In genomic region chr15:98754283-98755022, GRCh38 we compare ENCODE assay signal across 11 cellular contexts.
A peak's percentile ranks its signal among the peaks of the same experiment; 100 is the strongest.
DNase-seq lines count a peak whose midpoint lies in the region; ATAC-seq, FAIRE-seq and TF ChIP-seq lines count a peak whose summit lies in the region.
"Had no signal": no experiment of that assay in that cellular context is flagged by ENCODE, and none has a peak within 500 bp of the region (broad histone marks: within the 10 kb centered on the region; RNA-seq: fewer than 3 reads in every experiment).

No MANE protein-coding gene starts in this region.

- TF ChIP-seq CTCF in bronchial epithelial cell (IDR thresholded peaks at IDR 0.05; ENCODE audit: insufficient read depth, low read length, severe bottlenecking), result no peak
- no peak for TF ChIP-seq CTCF in HepG2 (CRISPR knock-in tag; IDR thresholded peaks at IDR 0.05)
- no peak for TF ChIP-seq CTCF in type B pancreatic cell (conservative IDR thresholded peaks at IDR 0.05)
- no peak for TF ChIP-seq CTCF in OCI-LY7 (conservative IDR thresholded peaks at IDR 0.05; ENCODE audit: low read length)

- H3K4me1 ChIP-seq in HepG2 (ENCODE audit: insufficient read depth, low read length) (peaks cover 18% of the 10 kb centered on the region), OCI-LY7 (ENCODE audit: insufficient read depth, low read length, poor library complexity, severe bottlenecking) (no peaks in the 10 kb centered on the region)

- no peaks in the 10 kb centered on the region for H3K36me3 Mint-ChIP-seq in type B pancreatic cell

- no peaks in the 10 kb centered on the region for H3K36me3 ChIP-seq in bronchial epithelial cell (ENCODE audit: control insufficient read depth, insufficient read depth, low read length)
- no peaks in the 10 kb centered on the region for H3K36me3 ChIP-seq in HepG2 (replicated peaks in 1 of 2; ENCODE audit: control insufficient read depth in 1 of 2, insufficient read depth in 2 of 2, low read length in 2 of 2)
- H3K36me3 ChIP-seq in OCI-LY7 (ENCODE audit: insufficient read depth, low read length), result no peaks in the 10 kb centered on the region

- no peak overlapping the region for H3K4me2 ChIP-seq in HepG2 (ENCODE audit: low read depth, low read length)
- H3K4me2 ChIP-seq in OCI-LY7 (ENCODE audit: low read length), result no peak overlapping the region

- no peaks in the 10 kb centered on the region for H3K9me3 Mint-ChIP-seq in type B pancreatic cell

- H3K4me1 Mint-ChIP-seq in type B pancreatic cell (ENCODE audit: unreplicated experiment), result peaks cover 45% of the 10 kb centered on the region

- H3K27me3 ChIP-seq in bronchial epithelial cell (ENCODE audit: control insufficient read depth, insufficient read depth, low read length) (no peaks in the 10 kb centered on the region), HepG2 (ENCODE audit: control insufficient read depth in 1 of 2, insufficient read depth in 2 of 2, low read length in 2 of 2) (no peaks in the 10 kb centered on the region; a peak in 1 of 5 replicates)

- ATAC-seq in HepG2 (no peak), GM21526 (IDR thresholded peaks at IDR 0.05; ENCODE audit: low FRiP score, unreplicated experiment) (no peak), HG02840 (IDR thresholded peaks at IDR 0.05; ENCODE audit: low FRiP score, unreplicated experiment) (no peak)

- H3K27me3 Mint-ChIP-seq in type B pancreatic cell, result no peaks in the 10 kb centered on the region

- peaks cover 81% of the 10 kb centered on the region for H3K79me2 ChIP-seq in HepG2 (ENCODE audit: insufficient read depth, low read length)
- peaks cover 4% of the 10 kb centered on the region; the same call in 1 of the 2 replicates for H3K79me2 ChIP-seq in OCI-LY7 (ENCODE audit: insufficient read depth, low read depth, low read length)

- TF ChIP-seq RAD21 in HepG2 (CRISPR knock-in tag; IDR thresholded peaks at IDR 0.05), result no peak

- H4K20me1 ChIP-seq in HepG2 (ENCODE audit: insufficient read depth, low read length) (peaks cover 68% of the 10 kb centered on the region), OCI-LY7 (ENCODE audit: insufficient read depth, low read length) (peaks cover 31% of the 10 kb centered on the region)

- CTCF ChIA-PET in HepG2 (lab: Yijun Ruan, JAX; ENCODE audit: low intra/inter-chr PET ratio, low total read pairs) (no interaction called here), OCI-LY7 (lab: Charles Lee; ENCODE audit: unreplicated experiment) (no interaction called here)

- H3K4me3 ChIP-seq in bronchial epithelial cell (ENCODE audit: low read depth, low read length), result peak overlapping the region; percentile 24
- no peak overlapping the region for H3K4me3 ChIP-seq in HepG2 (replicated peaks in 1 of 3; ENCODE audit: insufficient read depth in 1 of 3, low read depth in 2 of 3, low read length in 3 of 3)
- H3K4me3 ChIP-seq in OCI-LY7 (ENCODE audit: low read depth, low read length, poor library complexity, severe bottlenecking), result no peak overlapping the region

- POLR2A ChIA-PET in HepG2 (lab: Yijun Ruan, JAX) (no interaction called here), OCI-LY7 (lab: Charles Lee) (interaction anchor here (0.5 to 1.1 kb wide), 3 partner anchors 7 to 1900 kb away, joined by 3 to 4 read pairs (median 3); no protein-coding TSS in a partner anchor)

- no TSS peak for BruUV-seq in HepG2 (replicated peaks; lab: Mats Ljungman, UMichigan)
- BruUV-seq in OCI-LY7 (replicated peaks; lab: Mats Ljungman, UMichigan), result no TSS peak

- 96% methylated on average over 8 of the region's 8 CpGs for WGBS in HepG2 (ENCODE audit: low lambda C conversion rate)

- H3K4me3 Mint-ChIP-seq in type B pancreatic cell, result peak overlapping the region; percentile 58

- no peak overlapping the region for H2AFZ ChIP-seq in HepG2 (ENCODE audit: low read length)
- no peak overlapping the region for H2AFZ ChIP-seq in OCI-LY7 (ENCODE audit: low read length)

- FAIRE-seq in bronchial epithelial cell (lab: Jason Lieb, UNC), result no peak
- no peak for FAIRE-seq in HepG2 (lab: Jason Lieb, UNC)

- peak; percentile 2 for DNase-seq in DMS79 treated with DMSO at 0.1 percent for 48 hours (lab: John Stamatoyannopoulos, UW)
- DNase-seq in DMS79 (lab: John Stamatoyannopoulos, UW), result no peak
- DNase-seq in bronchial epithelial cell (ENCODE audit: low read depth), result peak; percentile 54
- DNase-seq in HepG2 (ENCODE audit: low spot score), result no peak
- DNase-seq in type B pancreatic cell (ENCODE audit: extremely low spot score, unreplicated experiment), result no peak
- DNase-seq in OCI-LY7 (ENCODE audit: low spot score), result no peak
- DNase-seq: activated naive CD4-positive, alpha-beta T cell; stimulated activated naive CD4-positive, alpha-beta T cell had no signal

- H3K9me3 ChIP-seq in HepG2 (ENCODE audit: low read length) (no peaks in the 10 kb centered on the region), OCI-LY7 (ENCODE audit: low read length) (no peaks in the 10 kb centered on the region)

- intact Hi-C loops in HepG2 (cut with micrococcal nuclease; ENCODE audit: unreplicated experiment) (no loop called here), OCI-LY7 (cut with micrococcal nuclease; ENCODE audit: unreplicated experiment) (no loop called here)

- no peaks in the 10 kb centered on the region for H3K9me2 ChIP-seq in OCI-LY7 (ENCODE audit: insufficient read depth, low read length)

- in situ Hi-C loops in HepG2 (cut with HindIII; ENCODE audit: extremely low pct_ligation_motif_present, low pct_unique_long_range_greater_than_20kb), result no loop called here

- H3K27ac ChIP-seq in HepG2 (ENCODE audit: extremely low read length, insufficient read depth, low read length) (no peak overlapping the region), OCI-LY7 (ENCODE audit: low read depth, low read length, poor library complexity, severe bottlenecking) (no peak overlapping the region)
- H3K27ac ChIP-seq: 22Rv1 had no signal

- no peak for TF ChIP-seq POLR2A in HepG2 (IDR thresholded peaks at IDR 0.05; ENCODE audit: insufficient read depth in 1 of 2, low read depth in 2 of 2, low read length in 2 of 2)

- H3K9ac ChIP-seq in HepG2 (ENCODE audit: insufficient read depth, low read depth, low read length), result no peak overlapping the region

- no peak for TF ChIP-seq EP300 in HepG2 (IDR thresholded peaks at IDR 0.05; ENCODE audit: low read depth in 2 of 2, low read length in 2 of 2)
- no peak for TF ChIP-seq EP300 in HepG2 (CRISPR knock-in tag; IDR thresholded peaks at IDR 0.05; ENCODE audit: borderline replicate concordance)

- peak overlapping the region; percentile 39 for H3K27ac Mint-ChIP-seq in type B pancreatic cell

TF ChIP-seq in HepG2, 621 proteins besides CTCF, POLR2A, EP300 and RAD21:
- TF ChIP-seq, protein P1, sequence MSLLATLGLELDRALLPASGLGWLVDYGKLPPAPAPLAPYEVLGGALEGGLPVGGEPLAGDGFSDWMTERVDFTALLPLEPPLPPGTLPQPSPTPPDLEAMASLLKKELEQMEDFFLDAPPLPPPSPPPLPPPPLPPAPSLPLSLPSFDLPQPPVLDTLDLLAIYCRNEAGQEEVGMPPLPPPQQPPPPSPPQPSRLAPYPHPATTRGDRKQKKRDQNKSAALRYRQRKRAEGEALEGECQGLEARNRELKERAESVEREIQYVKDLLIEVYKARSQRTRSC (CRISPR knock-in tag; IDR thresholded peaks at IDR 0.05; ENCODE audit: low read depth), result no peak
- TF ChIP-seq ZNF629 (CRISPR knock-in tag; conservative IDR thresholded peaks at IDR 0.05), result 0 out of 2 replicates have a peak, but pooled peaks have one; percentile 30

Comparison
In these comparisons a context has a peak if more than half of its experiments do, and no peak if none do; other contexts are left out.
1. DNase-seq: peak in DMS79 treated with DMSO at 0.1 percent for 48 hours (single experiment) and bronchial epithelial cell (single experiment); none in DMS79 (single experiment), HepG2 (single experiment), type B pancreatic cell (single experiment) and OCI-LY7 (single experiment).